Comparison of ENCODE assay signal across 8 cellular contexts in the genomic region with DNA sequence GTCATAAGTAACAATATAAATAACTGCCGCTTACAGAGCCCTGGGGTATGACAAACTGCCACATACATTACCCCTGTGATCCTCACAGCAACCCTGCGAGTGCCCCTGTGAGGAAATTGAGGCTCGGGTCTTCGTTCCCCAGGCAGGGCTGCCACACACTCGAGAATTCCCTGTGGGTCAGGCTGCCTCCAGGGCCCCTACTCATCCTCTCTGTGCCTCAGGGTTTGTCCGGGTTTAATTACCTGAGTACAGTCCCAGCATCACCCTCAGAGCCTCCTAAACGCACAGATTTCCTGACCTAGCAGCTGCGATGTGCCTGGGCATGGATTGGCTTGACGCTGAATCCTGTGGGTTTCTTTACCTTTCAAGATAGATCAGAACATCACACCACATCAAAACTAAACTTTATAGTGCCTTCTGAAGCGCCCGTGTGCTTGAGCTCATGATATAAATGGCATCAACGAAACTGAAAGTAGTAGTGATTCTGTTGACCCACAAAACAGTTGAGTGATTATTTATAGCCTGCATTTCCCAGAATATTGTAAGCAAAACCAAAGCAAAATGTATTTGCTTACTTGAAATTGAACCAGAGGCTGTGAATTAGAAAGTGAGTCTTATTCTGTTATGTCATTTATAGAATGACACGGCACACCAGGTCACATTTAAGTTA. TPM values are rescaled to one million over a fixed set of nuclear protein-coding genes. Genes with fewer than 3 reads are reported as not detected.
DNase-seq lines count a peak whose midpoint lies in the region; ATAC-seq and TF ChIP-seq lines count a peak whose summit lies in the region.

No MANE protein-coding gene starts in this region.

- CTCF ChIA-PET in activated CD4-positive, alpha-beta T cell treated with anti-CD3 and anti-CD28 coated beads for 36 hours (lab: Charles Lee), result interaction anchor here (0.7 to 1.6 kb wide), 12 partner anchors 9 to 522 kb away, joined by 3 to 4 read pairs (median 3); no protein-coding TSS in a partner anchor

- H3K4me2 ChIP-seq in fibroblast of lung (ENCODE audit: extremely low read depth, insufficient read depth, low read length), result peak overlapping the region; percentile 54

- peaks cover 60% of the 10 kb centered on the region for H3K4me1 Mint-ChIP-seq in activated CD4-positive, alpha-beta T cell treated with anti-CD3 and anti-CD28 coated beads for 36 hours
- H3K4me1 Mint-ChIP-seq in stimulated activated naive B cell treated with anti-CD40 and anti-IgM and Interleukin-4, amounts not matched to agents 10 μg/mL and 1 μg/mL and 100 μg/mL, for 72 hours, result peaks cover 57 to 81% of the 10 kb centered on the region in 2 donors

- DNase-seq in heart right ventricle (no peak), cardiac septum (ENCODE audit: low spot score) (no peak), fibroblast of lung (ENCODE audit: low read depth in 2 of 2) (no peak), hypothalamus (lab: John Stamatoyannopoulos, UW) (no peak), amygdala (lab: John Stamatoyannopoulos, UW) (no peak), nucleus accumbens (lab: John Stamatoyannopoulos, UW) (no peak)
- peak; percentile 78 for DNase-seq in activated CD4-positive, alpha-beta T cell treated with anti-CD3 and anti-CD28 coated beads for 36 hours
- DNase-seq in stimulated activated naive B cell treated with anti-CD40 and anti-IgM and Interleukin-4, amounts not matched to agents 10 μg/mL and 1 μg/mL and 100 μg/mL, for 72 hours, result no peak

- no peaks in the 10 kb centered on the region for H3K27me3 Mint-ChIP-seq in activated CD4-positive, alpha-beta T cell treated with anti-CD3 and anti-CD28 coated beads for 36 hours
- no peaks in the 10 kb centered on the region for H3K27me3 Mint-ChIP-seq in stimulated activated naive B cell treated with anti-CD40 and anti-IgM and Interleukin-4, amounts not matched to agents 10 μg/mL and 1 μg/mL and 100 μg/mL, for 72 hours

- peak overlapping the region in 7 of 10 donors; percentile 10 to 31 (median 14) for H3K4me3 ChIP-seq in heart right ventricle
- peak overlapping the region in 2 of 4 experiments; percentile 12 to 19 for H3K4me3 ChIP-seq in fibroblast of lung (replicated peaks in 1 of 4; ENCODE audit: control extremely low read depth in 1 of 4, insufficient read depth in 1 of 4, low read depth in 3 of 4, low read length in 4 of 4)

- TF ChIP-seq CTCF in heart right ventricle (IDR thresholded peaks at IDR 0.05), result no peak
- TF ChIP-seq CTCF in fibroblast of lung (conservative IDR thresholded peaks at IDR 0.05 in 1 of 2, IDR thresholded peaks at IDR 0.05 in 1 of 2; ENCODE audit: low read depth in 1 of 2, low read length in 2 of 2), result no peak

- H3K4me1 ChIP-seq in heart right ventricle (peaks cover 4 to 58% (median 49%) of the 10 kb centered on the region in 9 donors), fibroblast of lung (ENCODE audit: control insufficient read depth, extremely low read depth, insufficient read depth, low read length) (peaks cover 7% of the 10 kb centered on the region)

- POLR2A ChIA-PET in activated CD4-positive, alpha-beta T cell treated with anti-CD3 and anti-CD28 coated beads for 36 hours (lab: Charles Lee), result interaction anchor here (0.7 to 2.2 kb wide), 8 partner anchors 14 to 329 kb away, joined by 3 to 13 read pairs (median 4); a partner anchor contains a TSS

- no peaks in the 10 kb centered on the region for H3K9me3 Mint-ChIP-seq in activated CD4-positive, alpha-beta T cell treated with anti-CD3 and anti-CD28 coated beads for 36 hours (ENCODE audit: low read depth)
- H3K9me3 Mint-ChIP-seq in stimulated activated naive B cell treated with anti-CD40 and anti-IgM and Interleukin-4, amounts not matched to agents 10 μg/mL and 1 μg/mL and 100 μg/mL, for 72 hours, result no peaks in the 10 kb centered on the region

- no peaks in the 10 kb centered on the region for H3K79me2 ChIP-seq in fibroblast of lung (ENCODE audit: control insufficient read depth, insufficient read depth, low read length)

- H3K4me3 Mint-ChIP-seq in activated CD4-positive, alpha-beta T cell treated with anti-CD3 and anti-CD28 coated beads for 36 hours, result peak overlapping the region; percentile 47
- peak overlapping the region; percentile 74 to 77 for H3K4me3 Mint-ChIP-seq in stimulated activated naive B cell treated with anti-CD40 and anti-IgM and Interleukin-4, amounts not matched to agents 10 μg/mL and 1 μg/mL and 100 μg/mL, for 72 hours

- no peaks in the 10 kb centered on the region for H4K20me1 ChIP-seq in fibroblast of lung (ENCODE audit: control insufficient read depth, extremely low read depth, insufficient read depth, low read length)

- peak overlapping the region; percentile 86 for H3K27ac Mint-ChIP-seq in activated CD4-positive, alpha-beta T cell treated with anti-CD3 and anti-CD28 coated beads for 36 hours
- H3K27ac Mint-ChIP-seq in stimulated activated naive B cell treated with anti-CD40 and anti-IgM and Interleukin-4, amounts not matched to agents 10 μg/mL and 1 μg/mL and 100 μg/mL, for 72 hours, result peak overlapping the region; percentile 87

- WGBS in heart right ventricle, 2 donors, result 64 to 70% methylated on average over 13 of the region's 13 CpGs

- H3K27ac ChIP-seq in heart right ventricle (peak overlapping the region in 9 of 10 donors; percentile 2 to 90 (median 68)), fibroblast of lung (ENCODE audit: insufficient read depth, low read length) (no peak overlapping the region)

- no peak overlapping the region for H3K9ac ChIP-seq in fibroblast of lung (ENCODE audit: insufficient read depth, low read length)

- peak in 1 of 8 donors; percentile 37 for ATAC-seq in heart right ventricle
- peak; percentile 91 for ATAC-seq in activated CD4-positive, alpha-beta T cell treated with anti-CD3 and anti-CD28 coated beads for 36 hours
- peak; percentile 10 to 11 for ATAC-seq in stimulated activated naive B cell treated with anti-CD40 and anti-IgM and Interleukin-4, amounts not matched to agents 10 μg/mL and 1 μg/mL and 100 μg/mL, for 72 hours (replicated peaks)

- H3K36me3 Mint-ChIP-seq in activated CD4-positive, alpha-beta T cell treated with anti-CD3 and anti-CD28 coated beads for 36 hours (ENCODE audit: low read depth), result peaks cover 45% of the 10 kb centered on the region
- peaks cover 39 to 72% of the 10 kb centered on the region in 2 donors for H3K36me3 Mint-ChIP-seq in stimulated activated naive B cell treated with anti-CD40 and anti-IgM and Interleukin-4, amounts not matched to agents 10 μg/mL and 1 μg/mL and 100 μg/mL, for 72 hours

- H3K27me3 ChIP-seq in heart right ventricle (no peaks in the 10 kb centered on the region), fibroblast of lung (ENCODE audit: control insufficient read depth, insufficient read depth, low read length) (no peaks in the 10 kb centered on the region)

- H3K36me3 ChIP-seq in heart right ventricle, result peaks cover 0 to 49% (median 0%) of the 10 kb centered on the region in 9 donors
- no peaks in the 10 kb centered on the region for H3K36me3 ChIP-seq in fibroblast of lung (ENCODE audit: control insufficient read depth, insufficient read depth, low read length)

- intact Hi-C loops in heart right ventricle (cut with DNase I), result loop anchor here in 1 of 10 donors (1.0 kb wide), 1 partner anchor 31 kb away; a partner anchor contains a TSS
- intact Hi-C loops in cardiac septum (cut with DNase I), result no loop called here
- intact Hi-C loops in activated CD4-positive, alpha-beta T cell treated with anti-CD3 and anti-CD28 coated beads for 36 hours (cut with DNase I, micrococcal nuclease), result loop anchor here (1.0 to 10.0 kb wide), 13 partner anchors 13 to 525 kb away; a partner anchor contains a TSS

- peak overlapping the region; percentile 77 for H2AFZ ChIP-seq in fibroblast of lung (ENCODE audit: low read length)

- no peaks in the 10 kb centered on the region for H3K9me3 ChIP-seq in heart right ventricle
- H3K9me3 ChIP-seq in fibroblast of lung (ENCODE audit: control insufficient read depth, insufficient read depth, low read depth, low read length), result no peaks in the 10 kb centered on the region

RNA-seq across cellular contexts. Expression of a gene that starts 14.0 kb away (rescaled TPM):
- 10 to 100 TPM in 1 of 10 donors, 1 to 10 TPM in 9; 3.7 to 13.2 (median 5.7) TPM for total RNA-seq in heart right ventricle
- 1 to 10 TPM; 1.8 to 2.6 TPM for polyA plus RNA-seq in heart right ventricle
- total RNA-seq in cardiac septum, result 6.7 TPM
- total RNA-seq in activated CD4-positive, alpha-beta T cell treated with anti-CD3 and anti-CD28 coated beads for 36 hours, result 10 to 100 TPM; 18.2 to 19.3 TPM
- total RNA-seq in fibroblast of lung, result 2.8 and 6.4 TPM in 2 replicates
- 0.42 and 1.2 TPM in 2 replicates for polyA plus RNA-seq in fibroblast of lung
- 1.0 and 1.3 TPM in 2 replicates for polyA plus RNA-seq in fibroblast of lung (2012)
- 0.08 and 3.0 TPM in 2 replicates for polyA minus RNA-seq in fibroblast of lung (ENCODE audit: low replicate concordance)

RNA-seq across cellular contexts. Expression of a gene that starts 31.6 kb away (rescaled TPM):
- total RNA-seq in heart right ventricle (under 1 TPM in 2 of 10 donors, not detected in 8; 0.20 to 0.36 TPM), cardiac septum (not detected), fibroblast of lung (not detected in 2 replicates)
- polyA plus RNA-seq in heart right ventricle (under 1 TPM in 1 of 2 donors, not detected in 1; 0.06 TPM), fibroblast of lung (0.05 TPM in 1 of 2 replicates, not detected in the other)
- total RNA-seq in activated CD4-positive, alpha-beta T cell treated with anti-CD3 and anti-CD28 coated beads for 36 hours, result under 1 TPM; 0.21 to 0.34 TPM
- 0.08 TPM in 1 of 2 replicates, not detected in the other for polyA plus RNA-seq in fibroblast of lung (2012)
- not detected in 2 replicates for polyA minus RNA-seq in fibroblast of lung (ENCODE audit: low replicate concordance)
